In genomic region chr3:5188419-5189405, GRCh38 we compare ENCODE assay signal across 7 cellular contexts. TPM values are rescaled to one million over a fixed set of nuclear protein-coding genes. Genes with fewer than 3 reads are reported as not detected.
DNase-seq lines count a peak whose midpoint lies in the region; ATAC-seq and TF ChIP-seq lines count a peak whose summit lies in the region.

No MANE protein-coding gene starts in this region.

- in situ Hi-C loops in GM13977 (cut with MboI; ENCODE audit: low pct_unique_long_range_greater_than_20kb, low sequenced_read_pairs, unreplicated experiment) = no loop called here

- peak overlapping the region; percentile 93 for H3K9ac ChIP-seq in endocrine pancreas (ENCODE audit: control insufficient read depth, insufficient read depth, low read length)

- peak overlapping the region; percentile 92 for H3K27ac ChIP-seq in urinary bladder (ENCODE audit: low read depth)

- H3K36me3 Mint-ChIP-seq in naive thymus-derived CD8-positive, alpha-beta T cell = peaks cover 0 to 9% (median 1%) of the 10 kb centered on the region in 3 donors

- peak overlapping the region; percentile 95 to 100 (median 99) for H3K27ac Mint-ChIP-seq in naive thymus-derived CD8-positive, alpha-beta T cell

- H3K4me3 Mint-ChIP-seq in naive thymus-derived CD8-positive, alpha-beta T cell = peak overlapping the region; percentile 91 to 100 (median 98)

- H3K4me3 ChIP-seq in NB4 (ENCODE audit: low read depth, low read length) (peak overlapping the region; percentile 86), endocrine pancreas (ENCODE audit: control insufficient read depth, insufficient read depth, low read length) (peak overlapping the region; percentile 78), urinary bladder (ENCODE audit: low read depth, low read length) (peak overlapping the region; percentile 94)

- DNase-seq in GM13977 (ENCODE audit: low spot score) (peak; percentile 36), NB4 (ENCODE audit: low read depth) (peak; percentile 69), amniotic stem cell (lab: John Stamatoyannopoulos, UW) (no peak)
- peak; percentile 57 for DNase-seq in activated CD4-positive, alpha-beta T cell treated with anti-CD3 and anti-CD28 coated beads, Interleukin-2, amount 50 U/mL, for 1 hour
- DNase-seq in naive thymus-derived CD8-positive, alpha-beta T cell = peak; percentile 18 to 80 (median 58)

- no peaks in the 10 kb centered on the region for H3K9me3 ChIP-seq in endocrine pancreas (ENCODE audit: control insufficient read depth, low read length)

- no peak for TF ChIP-seq CTCF in GM13977 (IDR thresholded peaks at IDR 0.05; ENCODE audit: extremely low read depth, insufficient read depth, missing control alignments)
- TF ChIP-seq CTCF in NB4 (IDR thresholded peaks at IDR 0.05; ENCODE audit: low read depth, low read length) = no peak

- H3K9me3 Mint-ChIP-seq in naive thymus-derived CD8-positive, alpha-beta T cell = no peaks in the 10 kb centered on the region

- no peak for TF ChIP-seq POLR2A in NB4 (IDR thresholded peaks at IDR 0.05; ENCODE audit: extremely low read depth, insufficient read length)

- POLR2A ChIA-PET in naive thymus-derived CD8-positive, alpha-beta T cell (lab: Charles Lee) = interaction anchor here (0.7 to 5.1 kb wide), 13 partner anchors 8 to 1994 kb away, joined by 3 to 116 read pairs (median 4); partner anchors contain the start of genes ARL8B and ITPR1

- H3K4me1 ChIP-seq in endocrine pancreas (ENCODE audit: control insufficient read depth, insufficient read depth, low read length) (peaks cover 10% of the 10 kb centered on the region), urinary bladder (ENCODE audit: insufficient read depth) (peaks cover 2% of the 10 kb centered on the region)

- no peaks in the 10 kb centered on the region for H3K27me3 ChIP-seq in endocrine pancreas (ENCODE audit: control insufficient read depth, insufficient read depth, low read length)

- 9% methylated on average over 28 of the region's 28 CpGs for WGBS in urinary bladder

- peak; percentile 35 to 50 for ATAC-seq in naive thymus-derived CD8-positive, alpha-beta T cell

- H3K4me1 Mint-ChIP-seq in naive thymus-derived CD8-positive, alpha-beta T cell = peaks cover 32 to 65% (median 57%) of the 10 kb centered on the region in 4 donors

- H3K27me3 Mint-ChIP-seq in naive thymus-derived CD8-positive, alpha-beta T cell = no peaks in the 10 kb centered on the region

- H3K36me3 ChIP-seq in endocrine pancreas (ENCODE audit: control insufficient read depth, insufficient read depth, low read length) (no peaks in the 10 kb centered on the region), urinary bladder (ENCODE audit: insufficient read depth) (peaks cover 1% of the 10 kb centered on the region)

RNA-seq across cellular contexts. Expression of gene EDEM1, which starts 1.2 kb away (rescaled TPM):
- 100 to 1,000 TPM; 108 to 109 TPM for total RNA-seq in naive thymus-derived CD8-positive, alpha-beta T cell
- 10 to 100 TPM; 25.5 to 31.0 (median 26.0) TPM for polyA plus RNA-seq in naive thymus-derived CD8-positive, alpha-beta T cell
- 15.9 TPM for total RNA-seq in urinary bladder
- polyA plus RNA-seq in urinary bladder = 13.6 TPM
